ENCODE assay signal across 18 cellular contexts in genomic region chr13:39515231-39515630, GRCh38.
"Had no signal": no experiment of that assay in that cellular context is flagged by ENCODE, and none has a peak within 500 bp of the region (broad histone marks: within the 10 kb centered on the region; RNA-seq: fewer than 3 reads in every experiment).

No MANE protein-coding gene starts in this region.

- H3K36me3 Mint-ChIP-seq: naive thymus-derived CD4-positive, alpha-beta T cell had no signal

- H3K27ac ChIP-seq: foreskin keratinocyte, skin epidermis, transverse colon had no signal

- H3K9me3 ChIP-seq: breast epithelium, transverse colon had no signal

- H3K9me3 Mint-ChIP-seq: activated T-helper 17 cell treated with anti-CD3 and anti-CD28 coated beads, Interleukin-2, amount 50 U/mL, for 72 hours; effector memory CD8-positive, alpha-beta T cell had no signal

- H3K4me3 Mint-ChIP-seq: activated T-helper 17 cell treated with anti-CD3 and anti-CD28 coated beads, Interleukin-2, amount 50 U/mL, for 72 hours; effector memory CD8-positive, alpha-beta T cell; naive thymus-derived CD4-positive, alpha-beta T cell had no signal

- H3K4me1 Mint-ChIP-seq: activated T-helper 17 cell treated with anti-CD3 and anti-CD28 coated beads, Interleukin-2, amount 50 U/mL, for 72 hours; naive thymus-derived CD4-positive, alpha-beta T cell had no signal

- H3K27ac Mint-ChIP-seq: activated T-helper 17 cell treated with anti-CD3 and anti-CD28 coated beads, Interleukin-2, amount 50 U/mL, for 72 hours; effector memory CD8-positive, alpha-beta T cell; naive thymus-derived CD4-positive, alpha-beta T cell had no signal

- H3K4me3 ChIP-seq: breast epithelium, skin epidermis, transverse colon had no signal

- ATAC-seq: activated T-helper 17 cell treated with anti-CD3 and anti-CD28 coated beads, Interleukin-2, amount 50 U/mL, for 72 hours; effector memory CD8-positive, alpha-beta T cell; foreskin keratinocyte; naive thymus-derived CD4-positive, alpha-beta T cell had no signal

- H3K36me3 ChIP-seq: breast epithelium, transverse colon had no signal

- DNase-seq: activated CD4-positive, alpha-beta T cell treated with anti-CD3 and anti-CD28 coated beads for 1 hour; activated CD4-positive, alpha-beta T cell treated with anti-CD3 and anti-CD28 coated beads, Interleukin-2, amount 50 U/mL, for 48 hours; activated naive CD4-positive, alpha-beta T cell treated with Interleukin-2 at 50 U/mL for 16 hours; anterior cingulate cortex; dermis blood vessel endothelial cell; effector memory CD8-positive, alpha-beta T cell; foreskin keratinocyte; glutamatergic neuron; left cardiac atrium; naive thymus-derived CD4-positive, alpha-beta T cell; posterior cingulate gyrus; stimulated activated CD4-positive, alpha-beta T cell treated with anti-CD3 and anti-CD28 coated beads, Interleukin-4, amount 100 ng/mL, for 24 hours; stimulated activated naive CD4-positive, alpha-beta T cell treated with Interleukin-2 at 50 U/mL for 16 hours; T1000; transverse colon had no signal

- H3K27me3 ChIP-seq: breast epithelium, foreskin keratinocyte, transverse colon had no signal
